ENCODE assay signal across 8 cellular contexts in the genomic region with DNA sequence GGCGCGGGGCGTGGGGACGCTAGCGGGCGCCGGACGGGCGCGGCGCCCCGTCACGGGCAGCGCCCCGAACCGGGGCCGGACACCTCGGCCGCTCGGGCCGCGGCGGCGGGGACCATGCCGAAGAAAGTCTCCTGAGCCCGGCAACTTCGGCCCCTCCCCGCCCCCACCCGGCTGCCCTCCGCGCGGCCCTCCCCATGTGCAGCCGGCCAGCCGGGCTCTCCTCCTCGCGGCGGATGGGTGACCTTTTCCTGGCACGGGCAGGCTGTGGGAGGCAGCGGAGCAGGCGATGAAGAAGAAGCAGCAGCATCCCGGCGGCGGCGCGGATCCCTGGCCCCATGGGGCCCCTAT. TPM values are rescaled to one million over a fixed set of nuclear protein-coding genes. Genes with fewer than 3 reads are reported as not detected.
DNase-seq lines count a peak whose midpoint lies in the region; ATAC-seq and TF ChIP-seq lines count a peak whose summit lies in the region.

No MANE protein-coding gene starts in this region.

- no peaks in the 10 kb centered on the region for H3K79me2 ChIP-seq in PC-9 (ENCODE audit: low read depth)

- TF ChIP-seq CTCF in PC-9 (conservative IDR thresholded peaks at IDR 0.05) (no peak), choroid plexus epithelial cell (conservative IDR thresholded peaks at IDR 0.05; ENCODE audit: low read depth, low read length) (no peak)

- H3K9me2 ChIP-seq in PC-9 (ENCODE audit: insufficient read depth): no peaks in the 10 kb centered on the region

- no peaks in the 10 kb centered on the region for H3K9me3 ChIP-seq in BLaER1
- no peaks in the 10 kb centered on the region for H3K9me3 ChIP-seq in PC-9 (ENCODE audit: insufficient read depth, low read depth)

- POLR2A ChIA-PET in PC-9 (lab: Charles Lee; ENCODE audit: unreplicated experiment): no interaction called here

- peak overlapping the region; percentile 62; the same call in 1 of the 2 replicates for H2AFZ ChIP-seq in PC-9

- peak overlapping the region; percentile 83 for H3K9ac ChIP-seq in BLaER1

- H3K4me1 Mint-ChIP-seq in stimulated activated naive CD8-positive, alpha-beta T cell treated with anti-CD3 and anti-CD28 coated beads, Interleukin-15, amount 100 ng/mL, for 72 hours: peaks cover 25% of the 10 kb centered on the region

- no peak overlapping the region for H3K27ac Mint-ChIP-seq in stimulated activated naive CD8-positive, alpha-beta T cell treated with anti-CD3 and anti-CD28 coated beads, Interleukin-15, amount 100 ng/mL, for 72 hours

- H3F3A ChIP-seq in PC-9 (ENCODE audit: insufficient read depth, low read depth): no peaks in the 10 kb centered on the region

- intact Hi-C loops in PC-9 (cut with micrococcal nuclease; ENCODE audit: unreplicated experiment): loop anchor here (2.0 to 5.0 kb wide), 3 partner anchors 90 to 280 kb away; no protein-coding TSS in a partner anchor

- H3K27ac ChIP-seq in BLaER1: peak overlapping the region; percentile 76
- no peak overlapping the region for H3K27ac ChIP-seq in PC-9

- H3K4me2 ChIP-seq in BLaER1 (peak overlapping the region; percentile 100), PC-9 (peak overlapping the region; percentile 89)

- H3K36me3 ChIP-seq in BLaER1: no peaks in the 10 kb centered on the region
- H3K36me3 ChIP-seq in PC-9 (ENCODE audit: low read depth): no peaks in the 10 kb centered on the region

- peaks cover 23% of the 10 kb centered on the region; the same call in 1 of the 2 replicates for H3K27me3 ChIP-seq in BLaER1
- H3K27me3 ChIP-seq in PC-9 (ENCODE audit: insufficient read depth, low read depth): no peaks in the 10 kb centered on the region

- H3K4me1 ChIP-seq in BLaER1 (peaks cover 33% of the 10 kb centered on the region), PC-9 (replicated peaks; ENCODE audit: insufficient read depth) (peaks cover 8% of the 10 kb centered on the region)

- ATAC-seq in GM21447 (IDR thresholded peaks at IDR 0.05; ENCODE audit: unreplicated experiment) (peak; percentile 28), GM21381 (IDR thresholded peaks at IDR 0.05; ENCODE audit: unreplicated experiment) (no peak)
- peak; percentile 52 for ATAC-seq in stimulated activated naive CD8-positive, alpha-beta T cell treated with anti-CD3 and anti-CD28 coated beads, Interleukin-15, amount 100 ng/mL, for 72 hours

- no TSS peak for BruUV-seq in PC-9 (replicated peaks; lab: Mats Ljungman, UMichigan)

- peak overlapping the region; percentile 89 for H3K4me3 ChIP-seq in BLaER1
- peak overlapping the region; percentile 82 for H3K4me3 ChIP-seq in PC-9
- peak overlapping the region; percentile 60 for H3K4me3 ChIP-seq in choroid plexus epithelial cell (ENCODE audit: low read depth, low read length)

- DNase-seq in PC-9 (peak in 1 of 2 experiments; percentile 41), choroid plexus epithelial cell (ENCODE audit: low read depth) (no peak), left kidney (ENCODE audit: low read depth, low spot score) (peak; percentile 80), SIG-M5 (lab: John Stamatoyannopoulos, UW) (no peak)
- DNase-seq in stimulated activated naive CD8-positive, alpha-beta T cell treated with anti-CD3 and anti-CD28 coated beads, Interleukin-15, amount 100 ng/mL, for 72 hours: peak in 1 of 2 donors; percentile 31

- no peaks in the 10 kb centered on the region for H3K9me3 Mint-ChIP-seq in stimulated activated naive CD8-positive, alpha-beta T cell treated with anti-CD3 and anti-CD28 coated beads, Interleukin-15, amount 100 ng/mL, for 72 hours

- peaks cover 70% of the 10 kb centered on the region for H3K27me3 Mint-ChIP-seq in stimulated activated naive CD8-positive, alpha-beta T cell treated with anti-CD3 and anti-CD28 coated beads, Interleukin-15, amount 100 ng/mL, for 72 hours

- CTCF ChIA-PET in PC-9 (lab: Charles Lee): no interaction called here

- H3K4me3 Mint-ChIP-seq in stimulated activated naive CD8-positive, alpha-beta T cell treated with anti-CD3 and anti-CD28 coated beads, Interleukin-15, amount 100 ng/mL, for 72 hours: peak overlapping the region; percentile 95 to 96

- peaks cover 41% of the 10 kb centered on the region for H4K20me1 ChIP-seq in BLaER1
- H4K20me1 ChIP-seq in PC-9 (ENCODE audit: insufficient read depth): no peaks in the 10 kb centered on the region

RNA-seq across cellular contexts. Expression of gene UST, which starts 0.3 kb away (rescaled TPM):
- 3.9 and 4.2 TPM in 2 replicates for total RNA-seq in PC-9 (2021)
